18 cellular contexts compared by ENCODE assay signal in the genomic region with DNA sequence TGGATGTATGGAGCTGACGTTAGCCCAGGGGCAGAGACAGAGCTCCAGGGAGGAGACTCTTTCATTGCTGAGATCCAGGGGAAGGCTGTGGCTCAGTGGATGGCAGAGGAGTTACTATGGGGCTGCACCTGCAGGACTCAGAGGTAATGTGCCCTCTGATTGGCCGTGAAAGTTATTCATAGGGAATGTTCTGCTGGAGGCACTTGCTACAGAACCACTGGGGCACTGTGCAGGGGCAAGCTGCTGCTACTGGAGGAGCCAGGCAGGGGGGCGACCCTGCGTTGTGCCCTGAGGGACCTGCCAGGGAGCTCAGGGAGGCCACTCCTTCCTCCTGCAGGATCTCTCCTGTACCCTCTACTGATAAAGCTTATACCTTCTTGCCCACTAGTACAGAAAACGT.
"Had no signal": no experiment of that assay in that cellular context is flagged by ENCODE, and none has a peak within 500 bp of the region (broad histone marks: within the 10 kb centered on the region; RNA-seq: fewer than 3 reads in every experiment).

No MANE protein-coding gene starts in this region.

- H3K4me3 ChIP-seq: cardiac muscle cell, colonic mucosa, gastrocnemius medialis, hepatocyte, mucosa of descending colon, stomach, thoracic aorta, vagina had no signal

- H3K4me3 Mint-ChIP-seq: activated CD4-positive, alpha-beta T cell treated with anti-CD3 and anti-CD28 coated beads, Interleukin-2, amount 10 ng/mL, durations not matched to agents 7 days and 5 days; activated naive CD4-positive, alpha-beta T cell treated with anti-CD3 and anti-CD28 coated beads, Interleukin-2, amount 10 ng/mL, durations not matched to agents 7 days and 5 days; activated T-helper 17 cell treated with anti-CD3 and anti-CD28 coated beads, Interleukin-2, amount 50 U/mL, for 72 hours; naive thymus-derived CD8-positive, alpha-beta T cell; T-helper 17 cell had no signal

- H3K27me3 Mint-ChIP-seq: activated CD4-positive, alpha-beta T cell treated with anti-CD3 and anti-CD28 coated beads, Interleukin-2, amount 10 ng/mL, durations not matched to agents 7 days and 5 days; activated naive CD4-positive, alpha-beta T cell treated with anti-CD3 and anti-CD28 coated beads, Interleukin-2, amount 10 ng/mL, durations not matched to agents 7 days and 5 days; activated T-helper 17 cell treated with anti-CD3 and anti-CD28 coated beads, Interleukin-2, amount 50 U/mL, for 72 hours; progenitor cell of endocrine pancreas; T-helper 17 cell had no signal

- H2AFZ ChIP-seq: hepatocyte had no signal

- H3K4me1 Mint-ChIP-seq: activated CD4-positive, alpha-beta T cell treated with anti-CD3 and anti-CD28 coated beads, Interleukin-2, amount 10 ng/mL, durations not matched to agents 7 days and 5 days; activated naive CD4-positive, alpha-beta T cell treated with anti-CD3 and anti-CD28 coated beads, Interleukin-2, amount 10 ng/mL, durations not matched to agents 7 days and 5 days; activated T-helper 17 cell treated with anti-CD3 and anti-CD28 coated beads, Interleukin-2, amount 50 U/mL, for 72 hours; naive thymus-derived CD8-positive, alpha-beta T cell; T-helper 17 cell had no signal

- H3K36me3 ChIP-seq: cardiac muscle cell, colonic mucosa, gastrocnemius medialis, stomach, thoracic aorta, vagina had no signal

- H3K36me3 Mint-ChIP-seq: activated naive CD4-positive, alpha-beta T cell treated with anti-CD3 and anti-CD28 coated beads, Interleukin-2, amount 10 ng/mL, durations not matched to agents 7 days and 5 days; naive thymus-derived CD8-positive, alpha-beta T cell had no signal

- H3K27ac ChIP-seq: cardiac muscle cell, colonic mucosa, gastrocnemius medialis, hepatocyte, stomach, thoracic aorta, vagina had no signal

- H3K27ac Mint-ChIP-seq: activated CD4-positive, alpha-beta T cell treated with anti-CD3 and anti-CD28 coated beads, Interleukin-2, amount 10 ng/mL, durations not matched to agents 7 days and 5 days; activated naive CD4-positive, alpha-beta T cell treated with anti-CD3 and anti-CD28 coated beads, Interleukin-2, amount 10 ng/mL, durations not matched to agents 7 days and 5 days; activated T-helper 17 cell treated with anti-CD3 and anti-CD28 coated beads, Interleukin-2, amount 50 U/mL, for 72 hours; naive thymus-derived CD8-positive, alpha-beta T cell; progenitor cell of endocrine pancreas; T-helper 17 cell had no signal

- H3K27me3 ChIP-seq: cardiac muscle cell, colonic mucosa, gastrocnemius medialis, hepatocyte, stomach, vagina had no signal

- H3K4me2 ChIP-seq: hepatocyte had no signal

- H3K9me3 Mint-ChIP-seq: activated CD4-positive, alpha-beta T cell treated with anti-CD3 and anti-CD28 coated beads, Interleukin-2, amount 10 ng/mL, durations not matched to agents 7 days and 5 days had no signal

- ATAC-seq: activated T-helper 17 cell treated with anti-CD3 and anti-CD28 coated beads, Interleukin-2, amount 50 U/mL, for 72 hours; gastrocnemius medialis; mucosa of descending colon; naive thymus-derived CD8-positive, alpha-beta T cell; T-helper 17 cell had no signal

- H3K4me1 ChIP-seq: colonic mucosa, vagina had no signal

- DNase-seq: activated CD4-positive, alpha-beta T cell treated with anti-CD3 and anti-CD28 coated beads, Interleukin-2, amount 10 ng/mL, durations not matched to agents 7 days and 5 days; activated CD4-positive, CD25-positive, alpha-beta regulatory T cell; activated CD8-positive, alpha-beta memory T cell treated with anti-CD3 and anti-CD28 coated beads for 24 hours; activated naive CD4-positive, alpha-beta T cell treated with anti-CD3 and anti-CD28 coated beads, Interleukin-2, amount 10 ng/mL, durations not matched to agents 7 days and 5 days; colonic mucosa; effector CD4-positive, alpha-beta T cell; gastrocnemius medialis; mucosa of descending colon; naive thymus-derived CD8-positive, alpha-beta T cell; stimulated activated CD4-positive, alpha-beta T cell treated with anti-CD3 and anti-CD28 coated beads, Interleukin-12 subunit alpha, Interleukin-12 subunit beta, amount 100 ng/mL, for 4 hours; stomach; T-helper 17 cell had no signal

- H3K9me3 ChIP-seq: colonic mucosa, gastrocnemius medialis, mucosa of descending colon, stomach, thoracic aorta, vagina had no signal
